1 cellular context compared by ENCODE assay signal in the genomic region with DNA sequence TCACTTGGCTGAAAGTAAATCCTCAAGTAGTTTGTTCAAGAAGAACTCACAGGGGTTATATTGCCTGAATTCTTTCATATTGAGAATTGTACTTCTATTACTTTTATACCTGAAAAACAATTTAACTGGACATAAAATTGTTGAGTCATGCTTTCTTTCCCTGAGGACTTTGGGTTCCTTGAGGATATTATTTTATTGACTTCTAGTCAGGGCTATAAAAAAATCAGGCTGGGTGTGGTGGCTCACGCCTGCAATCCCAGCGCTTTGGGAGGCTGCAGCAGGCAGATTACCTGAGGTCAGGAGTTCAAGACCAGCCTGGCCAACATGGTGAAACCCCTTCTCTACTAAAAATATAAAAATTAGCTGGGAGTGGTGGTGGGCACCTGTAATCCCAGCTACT.
TF ChIP-seq lines count a peak whose summit lies in the region.

No MANE protein-coding gene starts in this region.

TF ChIP-seq in HepG2, 621 proteins besides CTCF, POLR2A, EP300 and RAD21 (continued from another document):
- TF ChIP-seq, protein P1, sequence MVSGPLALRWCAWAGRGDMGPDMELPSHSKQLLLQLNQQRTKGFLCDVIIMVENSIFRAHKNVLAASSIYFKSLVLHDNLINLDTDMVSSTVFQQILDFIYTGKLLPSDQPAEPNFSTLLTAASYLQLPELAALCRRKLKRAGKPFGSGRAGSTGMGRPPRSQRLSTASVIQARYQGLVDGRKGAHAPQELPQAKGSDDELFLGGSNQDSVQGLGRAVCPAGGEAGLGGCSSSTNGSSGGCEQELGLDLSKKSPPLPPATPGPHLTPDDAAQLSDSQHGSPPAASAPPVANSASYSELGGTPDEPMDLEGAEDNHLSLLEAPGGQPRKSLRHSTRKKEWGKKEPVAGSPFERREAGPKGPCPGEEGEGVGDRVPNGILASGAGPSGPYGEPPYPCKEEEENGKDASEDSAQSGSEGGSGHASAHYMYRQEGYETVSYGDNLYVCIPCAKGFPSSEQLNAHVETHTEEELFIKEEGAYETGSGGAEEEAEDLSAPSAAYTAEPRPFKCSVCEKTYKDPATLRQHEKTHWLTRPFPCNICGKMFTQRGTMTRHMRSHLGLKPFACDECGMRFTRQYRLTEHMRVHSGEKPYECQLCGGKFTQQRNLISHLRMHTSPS (CRISPR knock-in tag; IDR thresholded peaks at IDR 0.05; ENCODE audit: low read depth) = no peak
- TF ChIP-seq ZNF772 (CRISPR knock-in tag; IDR thresholded peaks at IDR 0.05) (no peak), ETV5 (CRISPR knock-in tag; IDR thresholded peaks at IDR 0.05; ENCODE audit: borderline replicate concordance) (no peak), SCMH1 (CRISPR knock-in tag; IDR thresholded peaks at IDR 0.05; ENCODE audit: borderline replicate concordance) (no peak), MAFG (CRISPR knock-in tag; IDR thresholded peaks at IDR 0.05) (no peak)
